ENCODE assay signal across 1 cellular context in the genomic region with DNA sequence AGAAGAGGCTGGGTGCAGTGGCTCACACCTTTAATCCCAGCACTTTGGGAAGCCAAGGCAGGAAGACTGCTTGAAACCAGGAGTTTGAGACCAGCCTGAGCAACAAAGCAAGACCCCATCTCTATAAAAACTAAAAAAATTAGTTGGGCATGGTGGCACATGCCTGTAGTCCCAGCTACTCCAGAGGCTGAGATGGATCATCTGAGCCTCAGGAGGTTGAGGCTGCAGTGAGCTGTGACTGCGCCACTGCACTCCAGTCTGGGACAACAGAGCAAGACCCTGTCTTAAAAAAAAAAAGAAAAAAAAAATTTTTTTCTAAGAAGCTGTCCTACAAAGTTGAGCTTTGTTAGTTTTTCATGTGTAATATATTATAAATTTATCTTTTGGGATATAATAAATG.
TF ChIP-seq lines count a peak whose summit lies in the region.

No MANE protein-coding gene starts in this region.

TF ChIP-seq in WTC11, 78 proteins besides CTCF, POLR2A, EP300 and RAD21:
- peak; percentile 58; the same call in 1 of the 2 replicates for TF ChIP-seq ZNF121 (CRISPR knock-in tag; IDR thresholded peaks at IDR 0.05)
